1 cellular context compared by ENCODE assay signal in genomic region chr2:231514225-231514950, GRCh38.
TF ChIP-seq lines count a peak whose summit lies in the region.

No MANE protein-coding gene starts in this region.

TF ChIP-seq in A549, 52 proteins besides CTCF, POLR2A, EP300 and RAD21 (continued from another document):
- no peak for TF ChIP-seq HMGXB4 (CRISPR knock-in tag; IDR thresholded peaks at IDR 0.05; ENCODE audit: borderline replicate concordance)
- TF ChIP-seq PHF8 (IDR thresholded peaks at IDR 0.05; ENCODE audit: borderline replicate concordance, low read depth), result peak; percentile 81; the same call in 1 of the 2 replicates
- no peak for TF ChIP-seq NFE2L2 (conservative IDR thresholded peaks at IDR 0.05; ENCODE audit: low read length)
- TF ChIP-seq BHLHE40 (IDR thresholded peaks at IDR 0.05; ENCODE audit: low read depth, low read length), result peak; percentile 67
- no peak for TF ChIP-seq MAZ (IDR thresholded peaks at IDR 0.05; ENCODE audit: borderline replicate concordance, low read depth, low read length)
- TF ChIP-seq TFCP2L1 (CRISPR knock-in tag; IDR thresholded peaks at IDR 0.05), result peak; percentile 63; the same call in 1 of the 2 replicates
- no peak for TF ChIP-seq FOSL2 (IDR thresholded peaks at IDR 0.05)
- TF ChIP-seq FOSL2 (CRISPR knock-in tag; IDR thresholded peaks at IDR 0.05), result no peak
- TF ChIP-seq ZC3H11A (IDR thresholded peaks at IDR 0.05), result no peak
- TF ChIP-seq NR3C1 (IDR thresholded peaks at IDR 0.05), result no peak
- peak in 1 of 2 experiments; percentile 51; a peak in 1 of 4 replicates for TF ChIP-seq CEBPB (IDR thresholded peaks at IDR 0.05)
- no peak for TF ChIP-seq KDM1A (IDR thresholded peaks at IDR 0.05; ENCODE audit: low read depth)
- no peak for TF ChIP-seq NPAS2 (CRISPR knock-in tag; IDR thresholded peaks at IDR 0.05; ENCODE audit: borderline replicate concordance)
- no peak for TF ChIP-seq MAFK (IDR thresholded peaks at IDR 0.05; ENCODE audit: partially characterized antibody)
TF ChIP-seq in A549: peak in this region for 13.
